ENCODE assay signal across 7 cellular contexts in the genomic region with DNA sequence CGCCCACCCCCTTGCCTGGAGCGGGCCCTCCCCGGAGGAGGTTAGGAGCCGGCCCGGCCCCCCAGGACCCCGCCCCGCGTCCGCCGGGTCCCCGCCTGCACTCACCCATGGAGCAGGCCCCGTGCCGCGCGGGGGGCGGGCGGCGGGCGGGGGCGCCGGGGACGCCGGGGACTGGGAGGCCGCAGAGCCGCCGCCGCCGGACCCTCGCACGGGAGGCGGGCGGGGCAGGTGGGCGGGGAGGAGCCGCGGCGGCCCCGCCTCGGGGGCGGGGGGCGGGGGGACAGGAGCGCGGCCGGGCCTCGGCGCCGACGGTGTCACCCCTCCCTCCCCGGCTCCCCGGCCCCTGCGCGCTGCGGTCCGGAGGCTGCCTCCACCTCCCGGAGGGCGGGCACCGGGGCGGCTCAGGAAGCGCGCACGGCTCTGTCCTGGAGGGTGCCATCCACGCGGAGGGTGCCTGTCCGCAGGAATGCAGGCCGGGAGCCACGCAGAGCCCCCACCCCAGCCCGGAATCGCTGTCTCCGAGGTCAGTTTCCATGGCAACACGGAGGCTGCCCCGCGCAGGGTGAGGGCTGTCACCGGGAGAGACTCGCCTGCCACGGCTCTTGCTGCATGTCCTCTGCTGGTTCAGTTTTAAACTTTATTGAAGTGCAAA. TPM values are rescaled to one million over a fixed set of nuclear protein-coding genes. Genes with fewer than 3 reads are reported as not detected.
DNase-seq lines count a peak whose midpoint lies in the region; ATAC-seq and TF ChIP-seq lines count a peak whose summit lies in the region.

No MANE protein-coding gene starts in this region.

- peaks cover 14% of the 10 kb centered on the region for H3K4me1 Mint-ChIP-seq in activated naive CD8-positive, alpha-beta T cell treated with anti-CD3 and anti-CD28 coated beads, Interleukin-2, amount 50 U/mL, for 24 hours

- H3K27me3 ChIP-seq in H7 (ENCODE audit: control insufficient read depth, insufficient read depth, low read length) (peaks cover 30% of the 10 kb centered on the region), right atrium auricular region (no peaks in the 10 kb centered on the region)

- H3K9me3 Mint-ChIP-seq in activated naive CD8-positive, alpha-beta T cell treated with anti-CD3 and anti-CD28 coated beads, Interleukin-2, amount 50 U/mL, for 24 hours = no peaks in the 10 kb centered on the region

- H3K4me1 ChIP-seq in right atrium auricular region = peaks cover 0 to 78% of the 10 kb centered on the region in 2 donors

- no peak overlapping the region for H3K27ac Mint-ChIP-seq in activated naive CD8-positive, alpha-beta T cell treated with anti-CD3 and anti-CD28 coated beads, Interleukin-2, amount 50 U/mL, for 24 hours

- H3K4me3 ChIP-seq in H7 (ENCODE audit: insufficient read depth, low read depth, low read length) = peak overlapping the region; percentile 60
- peak overlapping the region; percentile 56 to 71 for H3K4me3 ChIP-seq in right atrium auricular region
- H3K4me3 ChIP-seq in retinal pigment epithelial cell (ENCODE audit: low read length) = peak overlapping the region; percentile 68

- H3K9me3 ChIP-seq in right atrium auricular region = no peaks in the 10 kb centered on the region

- H3K36me3 ChIP-seq in H7 (replicated peaks; ENCODE audit: control insufficient read depth, insufficient read depth, low read length) = no peaks in the 10 kb centered on the region
- H3K36me3 ChIP-seq in right atrium auricular region = no peaks in the 10 kb centered on the region

- TF ChIP-seq POLR2A in erythroblast (IDR thresholded peaks at IDR 0.05; ENCODE audit: low read length) = no peak

- H3K27ac ChIP-seq in right atrium auricular region = peak overlapping the region; percentile 71 to 78

- H3K4me3 Mint-ChIP-seq in activated naive CD8-positive, alpha-beta T cell treated with anti-CD3 and anti-CD28 coated beads, Interleukin-2, amount 50 U/mL, for 24 hours = peak overlapping the region; percentile 60

- peak; percentile 35 for ATAC-seq in activated naive CD8-positive, alpha-beta T cell treated with anti-CD3 and anti-CD28 coated beads, Interleukin-2, amount 50 U/mL, for 24 hours

- no peaks in the 10 kb centered on the region for H3K36me3 Mint-ChIP-seq in activated naive CD8-positive, alpha-beta T cell treated with anti-CD3 and anti-CD28 coated beads, Interleukin-2, amount 50 U/mL, for 24 hours (ENCODE audit: low read depth)

- H3K27me3 Mint-ChIP-seq in activated naive CD8-positive, alpha-beta T cell treated with anti-CD3 and anti-CD28 coated beads, Interleukin-2, amount 50 U/mL, for 24 hours = peaks cover 3% of the 10 kb centered on the region

- TF ChIP-seq CTCF in right atrium auricular region (IDR thresholded peaks at IDR 0.05) = no peak
- TF ChIP-seq CTCF in retinal pigment epithelial cell (conservative IDR thresholded peaks at IDR 0.05; ENCODE audit: low read depth, low read length) = no peak

- DNase-seq in H7 (peak; percentile 99), RPMI7951 (ENCODE audit: low read depth) (peak; percentile 46), right atrium auricular region (ENCODE audit: low spot score) (no peak), retinal pigment epithelial cell (ENCODE audit: low read depth) (no peak), SHP77 (lab: John Stamatoyannopoulos, UW) (no peak), erythroblast (lab: John Stamatoyannopoulos, UW) (no peak)
- peak; percentile 46 for DNase-seq in activated naive CD8-positive, alpha-beta T cell treated with anti-CD3 and anti-CD28 coated beads, Interleukin-2, amount 50 U/mL, for 24 hours

RNA-seq across cellular contexts. Expression of a gene that starts 5.9 kb away (rescaled TPM):
- 17.2 and 27.4 TPM in 2 replicates for total RNA-seq in H7 (2014; rRNA removed; shearing (Covaris generic))
- total RNA-seq in RPMI7951 (2014; rRNA removed; shearing (Covaris generic)) = 0.60 and 1.3 TPM in 2 replicates
- total RNA-seq in right atrium auricular region = 1 to 10 TPM; 7.0 to 7.9 TPM

RNA-seq across cellular contexts. Expression of a gene that starts 31.4 kb away (rescaled TPM):
- 5.4 and 15.7 TPM in 2 replicates for total RNA-seq in H7 (2014; rRNA removed; shearing (Covaris generic))
- 0.12 and 0.49 TPM in 2 replicates for total RNA-seq in RPMI7951 (2014; rRNA removed; shearing (Covaris generic))
- total RNA-seq in right atrium auricular region = 1 to 10 TPM; 4.4 to 7.4 TPM

RNA-seq across cellular contexts. Expression of a gene that starts 57.0 kb away (rescaled TPM):
- total RNA-seq in H7 (2014; rRNA removed; shearing (Covaris generic)) = 32.7 and 37.2 TPM in 2 replicates
- total RNA-seq in RPMI7951 (2014; rRNA removed; shearing (Covaris generic)) = 14.4 and 14.5 TPM in 2 replicates
- 10 to 100 TPM; 15.4 to 15.6 TPM for total RNA-seq in right atrium auricular region

RNA-seq across cellular contexts. Expression of a gene that starts 57.8 kb away (rescaled TPM):
- total RNA-seq in H7 (2014; rRNA removed; shearing (Covaris generic)) = 0.10 and 0.15 TPM in 2 replicates
- 0.20 TPM in 1 of 2 replicates, not detected in the other for total RNA-seq in RPMI7951 (2014; rRNA removed; shearing (Covaris generic))
- total RNA-seq in right atrium auricular region = not detected

Comparison
In these comparisons a context has a peak if more than half of its experiments do, and no peak if none do; other contexts are left out.
1. DNase-seq: peak in H7 (single experiment), RPMI7951 (single experiment) and activated naive CD8-positive, alpha-beta T cell treated with anti-CD3 and anti-CD28 coated beads, Interleukin-2, amount 50 U/mL, for 24 hours (single experiment); none in right atrium auricular region (single experiment), retinal pigment epithelial cell (single experiment), SHP77 (0 of 2) and erythroblast (0 of 2).
2. Peak in every context shown above with its lines, with median percentiles within 50 percentile points of each other: H3K4me3 ChIP-seq.